In genomic region chr17:81925860-81926450, GRCh38 we compare ENCODE assay signal across 9 cellular contexts. TPM values are rescaled to one million over a fixed set of nuclear protein-coding genes. Genes with fewer than 3 reads are reported as not detected.
DNase-seq lines count a peak whose midpoint lies in the region; ATAC-seq, FAIRE-seq and TF ChIP-seq lines count a peak whose summit lies in the region.
"Had no signal": no experiment of that assay in that cellular context is flagged by ENCODE, and none has a peak within 500 bp of the region (broad histone marks: within the 10 kb centered on the region; RNA-seq: fewer than 3 reads in every experiment).

No MANE protein-coding gene starts in this region.

- H3K18ac ChIP-seq in H1 (ENCODE audit: extremely low read depth, low read length): no peak overlapping the region

- H3K9me3 Mint-ChIP-seq in CD4-positive, CD25-positive, alpha-beta regulatory T cell: peaks cover 0 to under 1% (median 0%) of the 10 kb centered on the region in 7 donors

- H3K9ac ChIP-seq in H1 (replicated peaks in 1 of 4; ENCODE audit: extremely low read depth in 1 of 4, low read depth in 3 of 4, low read length in 3 of 4): peak overlapping the region in 2 of 4 experiments; percentile 45 to 52; a peak in 3 of 7 replicates

- TF ChIP-seq RAD21 in H1 (IDR thresholded peaks at IDR 0.05 in 1 of 2, conservative IDR thresholded peaks at IDR 0.05 in 1 of 2; ENCODE audit: low read depth in 2 of 2, low read length in 2 of 2): no peak

- no peak overlapping the region for H3K23ac ChIP-seq in H1 (ENCODE audit: insufficient read length)

- peak overlapping the region; percentile 81; the same call in 1 of the 2 replicates for H2BK15ac ChIP-seq in H1 (ENCODE audit: low read length)

- H3K9me2 ChIP-seq in OCI-LY7 (ENCODE audit: insufficient read depth, low read length): no peaks in the 10 kb centered on the region

- no peak overlapping the region for H3K56ac ChIP-seq in H1 (replicated peaks; ENCODE audit: insufficient read length, low read depth, low read length)

- H3K27me3 ChIP-seq in CD4-positive, CD25-positive, alpha-beta regulatory T cell (ENCODE audit: control insufficient read depth, insufficient read depth, low read length): no peaks in the 10 kb centered on the region
- H3K27me3 ChIP-seq in H1 (replicated peaks in 1 of 4; ENCODE audit: control insufficient read depth in 3 of 4, extremely low read depth in 1 of 4, insufficient read depth in 3 of 4, low read length in 3 of 4): peaks cover 0 to 12% (median 9%) of the 10 kb centered on the region in 4 experiments; a peak in 4 of 7 replicates
- no peaks in the 10 kb centered on the region for H3K27me3 ChIP-seq in neuron (ENCODE audit: insufficient read depth, low read length)

- H3K4me2 ChIP-seq in OCI-LY7 (ENCODE audit: low read length) (peak overlapping the region; percentile 85), H1 (ENCODE audit: insufficient read depth in 1 of 2, low read depth in 2 of 2, low read length in 2 of 2) (peak overlapping the region; percentile 78 to 88)

- H3K36me3 Mint-ChIP-seq in CD4-positive, CD25-positive, alpha-beta regulatory T cell: no peaks in the 10 kb centered on the region

- H3K27ac Mint-ChIP-seq in CD4-positive, CD25-positive, alpha-beta regulatory T cell: peak overlapping the region; percentile 91 to 96 (median 93)

- H3K27ac ChIP-seq in CD4-positive, CD25-positive, alpha-beta regulatory T cell (ENCODE audit: insufficient read depth, low read length, poor library complexity, severe bottlenecking): peak overlapping the region; percentile 76
- H3K27ac ChIP-seq in OCI-LY7 (ENCODE audit: low read depth, low read length, poor library complexity, severe bottlenecking): peak overlapping the region; percentile 60
- no peak overlapping the region; the same call in 1 of the 2 replicates for H3K27ac ChIP-seq in H1 (ENCODE audit: low read depth, low read length)

- TF ChIP-seq POLR2A in H1 (IDR thresholded peaks at IDR 0.05; ENCODE audit: control extremely low read depth in 1 of 2, low read depth in 2 of 2, low read length in 2 of 2): no peak

- 59% methylated on average over 9 of the region's 10 CpGs; no CpG with 5 or more reads in 1 of the 2 experiments for WGBS in H1 (ENCODE audit: extremely low coverage in 1 of 2, insufficient coverage in 1 of 2, insufficient read length in 1 of 2, insufficient replicate concordance in 2 of 2, low coverage in 1 of 2, low lambda C conversion rate in 2 of 2, missing lambda C conversion rate in 1 of 2), 2 experiments

- no peak overlapping the region for H4K5ac ChIP-seq in H1 (ENCODE audit: insufficient read length, low read depth, low read length)

- H2BK5ac ChIP-seq in H1 (ENCODE audit: low read depth, low read length): peak overlapping the region; percentile 75; the same call in 1 of the 2 replicates

- H2AFZ ChIP-seq in OCI-LY7 (ENCODE audit: low read length) (no peak overlapping the region), H1 (ENCODE audit: low read length) (no peak overlapping the region), neuron (ENCODE audit: low read depth, low read length) (no peak overlapping the region)

- CTCF ChIA-PET in OCI-LY7 (lab: Charles Lee; ENCODE audit: unreplicated experiment): no interaction called here
- CTCF ChIA-PET in H1 (lab: Charles Lee; ENCODE audit: partially characterized antibody): interaction anchor here (0.6 to 2.5 kb wide), 11 partner anchors 9 to 168 kb away, joined by 3 to 12 read pairs (median 5); no protein-coding TSS in a partner anchor

- H3K4ac ChIP-seq in H1 (replicated peaks; ENCODE audit: insufficient read length, low read depth, low read length): no peak overlapping the region

- H3K14ac ChIP-seq in H1 (ENCODE audit: insufficient read length): no peak overlapping the region

- no peak for ATAC-seq in CD4-positive, CD25-positive, alpha-beta regulatory T cell (ENCODE audit: low read depth in 2 of 2)
- ATAC-seq in GM19395 (IDR thresholded peaks at IDR 0.05; ENCODE audit: unreplicated experiment): no peak
- no peak for ATAC-seq in GM18861 (IDR thresholded peaks at IDR 0.05; ENCODE audit: unreplicated experiment)

- peaks cover 37% of the 10 kb centered on the region for H3K79me2 ChIP-seq in OCI-LY7 (ENCODE audit: insufficient read depth, low read depth, low read length)
- peaks cover 12 to 54% of the 10 kb centered on the region in 2 experiments; a peak in 3 of 4 replicates for H3K79me2 ChIP-seq in H1 (ENCODE audit: control insufficient read depth in 1 of 2, insufficient read depth in 2 of 2, low read length in 2 of 2)

- no peak for FAIRE-seq in H1 (lab: Jason Lieb, UNC)

- H3K79me1 ChIP-seq in H1 (ENCODE audit: low read depth, low read length): peaks cover 34% of the 10 kb centered on the region

- peak overlapping the region; percentile 30 for H4K8ac ChIP-seq in H1 (ENCODE audit: extremely low read depth, insufficient read depth, low read length)

- H3K27me3 Mint-ChIP-seq in CD4-positive, CD25-positive, alpha-beta regulatory T cell: peaks cover 8% of the 10 kb centered on the region

- no peak overlapping the region for H2AK5ac ChIP-seq in H1 (ENCODE audit: low read depth, low read length)

- DNase-seq in CD4-positive, CD25-positive, alpha-beta regulatory T cell: no peak
- DNase-seq in OCI-LY7 (ENCODE audit: low spot score) (no peak), H1 (ENCODE audit: low read depth in 1 of 2, low spot score in 2 of 2) (no peak), NCI-H1930 (lab: John Stamatoyannopoulos, UW) (no peak), SKM-1 treated with dmso at 0.1 percent for 144 hours (lab: John Stamatoyannopoulos, UW; ENCODE audit: unreplicated experiment) (no peak)

- no peaks in the 10 kb centered on the region for H3K9me3 ChIP-seq in CD4-positive, CD25-positive, alpha-beta regulatory T cell (ENCODE audit: control insufficient read depth in 2 of 2, low read length in 2 of 2)
- H3K9me3 ChIP-seq in OCI-LY7 (ENCODE audit: low read length) (no peaks in the 10 kb centered on the region), H1 (ENCODE audit: insufficient read depth in 2 of 2, low read depth in 1 of 2, low read length in 1 of 2) (no peaks in the 10 kb centered on the region), neuron (ENCODE audit: low read length) (no peaks in the 10 kb centered on the region)

- peaks cover 15% of the 10 kb centered on the region; the same call in 1 of the 2 replicates for H3K23me2 ChIP-seq in H1 (ENCODE audit: low read depth, low read length)

- BruUV-seq in OCI-LY7 (replicated peaks; lab: Mats Ljungman, UMichigan): no TSS peak

- POLR2A ChIA-PET in OCI-LY7 (lab: Charles Lee) (interaction anchor here (0.8 to 2.5 kb wide), 3 partner anchors 9 to 173 kb away, joined by 3 to 8 read pairs (median 4); partner anchors contain the start of gene DCXR), H1 (lab: Charles Lee; ENCODE audit: partially characterized antibody) (interaction anchor here (0.7 to 14.6 kb wide), 25 partner anchors 12 to 139 kb away, joined by 3 to 150 read pairs (median 4); partner anchors contain the start of genes ARHGDIA, MCRIP1, NPB and PCYT2)

- peaks cover 43% of the 10 kb centered on the region for H3K4me1 ChIP-seq in CD4-positive, CD25-positive, alpha-beta regulatory T cell (ENCODE audit: control insufficient read depth, insufficient read depth, low read length, poor library complexity, severe bottlenecking)
- peaks cover 34% of the 10 kb centered on the region for H3K4me1 ChIP-seq in OCI-LY7 (ENCODE audit: insufficient read depth, low read length, poor library complexity, severe bottlenecking)
- peaks cover 0 to 41% (median 32%) of the 10 kb centered on the region in 4 experiments; a peak in 6 of 7 replicates for H3K4me1 ChIP-seq in H1 (replicated peaks in 1 of 4; ENCODE audit: control insufficient read depth in 3 of 4, insufficient read depth in 4 of 4, low read length in 3 of 4)
- H3K4me1 ChIP-seq in neuron (ENCODE audit: insufficient read depth, low read length): peaks cover 22% of the 10 kb centered on the region

- H4K20me1 ChIP-seq in OCI-LY7 (ENCODE audit: insufficient read depth, low read length) (no peaks in the 10 kb centered on the region), H1 (replicated peaks in 1 of 2; ENCODE audit: control insufficient read depth in 1 of 2, insufficient read depth in 2 of 2, low read length in 2 of 2) (peaks cover 8 to 24% of the 10 kb centered on the region in 2 experiments)

- peak overlapping the region; percentile 85 to 96 (median 86) for H3K4me3 Mint-ChIP-seq in CD4-positive, CD25-positive, alpha-beta regulatory T cell

- H3K36me3 ChIP-seq in CD4-positive, CD25-positive, alpha-beta regulatory T cell (ENCODE audit: control insufficient read depth, insufficient read depth, low read length): no peaks in the 10 kb centered on the region
- H3K36me3 ChIP-seq in OCI-LY7 (ENCODE audit: insufficient read depth, low read length) (peaks cover 11% of the 10 kb centered on the region; the same call in 1 of the 2 replicates), H1 (ENCODE audit: control insufficient read depth in 2 of 4, insufficient read depth in 4 of 4, low read length in 3 of 4) (peaks cover 3 to 15% (median 5%) of the 10 kb centered on the region in 4 experiments; a peak in 5 of 8 replicates), neuron (ENCODE audit: insufficient read depth, low read length) (peaks cover 11% of the 10 kb centered on the region)

- no peak overlapping the region for H2BK120ac ChIP-seq in H1 (replicated peaks; ENCODE audit: low read depth, low read length)

- peak overlapping the region; percentile 68; the same call in 1 of the 2 replicates for H2BK12ac ChIP-seq in H1 (ENCODE audit: low read depth, low read length)

- H2BK20ac ChIP-seq in H1 (ENCODE audit: low read length): no peak overlapping the region

- TF ChIP-seq CTCF in OCI-LY7 (conservative IDR thresholded peaks at IDR 0.05; ENCODE audit: low read length) (no peak), H1 (IDR thresholded peaks at IDR 0.05; ENCODE audit: control extremely low read depth in 1 of 3, insufficient read depth in 1 of 3, low read depth in 1 of 3, low read length in 3 of 3) (no peak)

- intact Hi-C loops in OCI-LY7 (cut with micrococcal nuclease; ENCODE audit: unreplicated experiment): loop anchor here (2.0 kb wide), 2 partner anchors 55 to 213 kb away; partner anchors contain the start of genes ARHGDIA and SLC25A10

- TF ChIP-seq EP300 in H1 (IDR thresholded peaks at IDR 0.05; ENCODE audit: borderline replicate concordance in 1 of 2, low read depth in 2 of 2, low read length in 2 of 2): no peak

- peaks cover 0 to 30% (median 7%) of the 10 kb centered on the region in 4 donors for H3K4me1 Mint-ChIP-seq in CD4-positive, CD25-positive, alpha-beta regulatory T cell

- H4K91ac ChIP-seq in H1 (replicated peaks; ENCODE audit: insufficient read length, low read length): peak overlapping the region; percentile 5

- peak overlapping the region; percentile 11 for H3K4me3 ChIP-seq in CD4-positive, CD25-positive, alpha-beta regulatory T cell (ENCODE audit: low read depth, low read length)
- peak overlapping the region; percentile 80 for H3K4me3 ChIP-seq in OCI-LY7 (ENCODE audit: low read depth, low read length, poor library complexity, severe bottlenecking)
- H3K4me3 ChIP-seq in H1 (ENCODE audit: extremely low read depth in 1 of 4, insufficient read depth in 2 of 4, low read depth in 3 of 4, low read length in 4 of 4): peak overlapping the region; percentile 67 to 89 (median 70)
- peak overlapping the region; percentile 71 for H3K4me3 ChIP-seq in neuron (ENCODE audit: low read length)

RNA-seq across cellular contexts. Expression of gene MAFG, which starts 1.6 kb away (rescaled TPM):
- 14.3 TPM for total RNA-seq in CD4-positive, CD25-positive, alpha-beta regulatory T cell
- 1 to 10 TPM; 2.2 to 3.0 (median 2.6) TPM for polyA plus RNA-seq in CD4-positive, CD25-positive, alpha-beta regulatory T cell
- total RNA-seq in OCI-LY7 (2014; rRNA removed; shearing (Covaris generic)): 16.9 and 22.7 TPM in 2 replicates
- total RNA-seq in OCI-LY7 (2022): 30.1 and 33.6 TPM in 2 replicates
- total RNA-seq in H1 (2021; fragmentation: NEBNext Ultra II Directional; extraction: Animal tissue kit (Norgen Biotek cat#: 25700)): 26.9 and 27.7 TPM in 2 replicates
- 25.5 and 36.9 TPM in 2 replicates for polyA plus RNA-seq in H1 (2011; rRNA removed)
- polyA plus RNA-seq in H1 (2011; cell fraction: cytosol; rRNA removed): 22.0 TPM
- 71.6 TPM for polyA plus RNA-seq in H1 (2011; cell fraction: nucleus; rRNA removed)
- polyA plus RNA-seq in H1 (2012, experiment 1 of 2): 25.0 to 30.3 TPM (median 27.4 TPM) in 4 replicates
- polyA plus RNA-seq in H1 (2012, experiment 2 of 2): 24.6 TPM
- 26.0 TPM for polyA plus RNA-seq in H1 (2013, experiment 1 of 2)
- 25.6 TPM for polyA plus RNA-seq in H1 (2013, experiment 2 of 2)
- polyA minus RNA-seq in H1 (2011; rRNA and poly(A)+ RNA removed): 13.0 and 13.1 TPM in 2 replicates
- polyA minus RNA-seq in H1 (2011; cell fraction: cytosol; rRNA and poly(A)+ RNA removed): 7.5 TPM
- polyA minus RNA-seq in H1 (2011; cell fraction: nucleus; rRNA and poly(A)+ RNA removed): 13.1 TPM

RNA-seq across cellular contexts. Expression of gene SIRT7, which starts 8.0 kb away (rescaled TPM):
- total RNA-seq in CD4-positive, CD25-positive, alpha-beta regulatory T cell: 78.1 TPM
- polyA plus RNA-seq in CD4-positive, CD25-positive, alpha-beta regulatory T cell: 10 to 100 TPM; 35.9 to 43.8 (median 41.7) TPM
- total RNA-seq in OCI-LY7 (2014; rRNA removed; shearing (Covaris generic)): 43.3 and 49.1 TPM in 2 replicates
- 57.6 and 69.3 TPM in 2 replicates for total RNA-seq in OCI-LY7 (2022)
- total RNA-seq in H1 (2021; fragmentation: NEBNext Ultra II Directional; extraction: Animal tissue kit (Norgen Biotek cat#: 25700)): 16.6 and 18.7 TPM in 2 replicates
- polyA plus RNA-seq in H1 (2011; rRNA removed): 5.8 and 10.3 TPM in 2 replicates
- 10.4 TPM for polyA plus RNA-seq in H1 (2011; cell fraction: cytosol; rRNA removed)
- polyA plus RNA-seq in H1 (2011; cell fraction: nucleus; rRNA removed): 37.2 TPM
- polyA plus RNA-seq in H1 (2012, experiment 1 of 2): 15.5 to 18.5 TPM (median 16.8 TPM) in 4 replicates
- 9.9 TPM for polyA plus RNA-seq in H1 (2012, experiment 2 of 2)
- 10.7 TPM for polyA plus RNA-seq in H1 (2013, experiment 1 of 2)
- polyA plus RNA-seq in H1 (2013, experiment 2 of 2): 10.0 TPM
- 19.9 and 21.5 TPM in 2 replicates for polyA minus RNA-seq in H1 (2011; rRNA and poly(A)+ RNA removed)
- 10.5 TPM for polyA minus RNA-seq in H1 (2011; cell fraction: cytosol; rRNA and poly(A)+ RNA removed)
- 23.1 TPM for polyA minus RNA-seq in H1 (2011; cell fraction: nucleus; rRNA and poly(A)+ RNA removed)

RNA-seq across cellular contexts. Expression of gene PYCR1, which starts 11.1 kb away (rescaled TPM):
- total RNA-seq in CD4-positive, CD25-positive, alpha-beta regulatory T cell: 1.1 TPM
- 1 to 10 TPM in 2 of 4 donors, under 1 TPM in 2; 0.54 to 2.2 (median 1.1) TPM for polyA plus RNA-seq in CD4-positive, CD25-positive, alpha-beta regulatory T cell
- 211 and 239 TPM in 2 replicates for total RNA-seq in OCI-LY7 (2014; rRNA removed; shearing (Covaris generic))
- total RNA-seq in OCI-LY7 (2022): 165 and 173 TPM in 2 replicates
- total RNA-seq in H1 (2021; fragmentation: NEBNext Ultra II Directional; extraction: Animal tissue kit (Norgen Biotek cat#: 25700)): 127 and 145 TPM in 2 replicates
- 213 and 284 TPM in 2 replicates for polyA plus RNA-seq in H1 (2011; rRNA removed)
- polyA plus RNA-seq in H1 (2011; cell fraction: cytosol; rRNA removed): 241 TPM
- 213 TPM for polyA plus RNA-seq in H1 (2011; cell fraction: nucleus; rRNA removed)
- 105 to 176 TPM (median 162 TPM) in 4 replicates for polyA plus RNA-seq in H1 (2012, experiment 1 of 2)
- 176 TPM for polyA plus RNA-seq in H1 (2012, experiment 2 of 2)
- polyA plus RNA-seq in H1 (2013, experiment 1 of 2): 94.5 TPM
- 95.9 TPM for polyA plus RNA-seq in H1 (2013, experiment 2 of 2)
- polyA minus RNA-seq in H1 (2011; rRNA and poly(A)+ RNA removed): 144 and 159 TPM in 2 replicates
- 72.7 TPM for polyA minus RNA-seq in H1 (2011; cell fraction: cytosol; rRNA and poly(A)+ RNA removed)
- 51.5 TPM for polyA minus RNA-seq in H1 (2011; cell fraction: nucleus; rRNA and poly(A)+ RNA removed)

RNA-seq across cellular contexts. Expression of gene PCYT2, which starts 14.8 kb away (rescaled TPM):
- 28.6 TPM for total RNA-seq in CD4-positive, CD25-positive, alpha-beta regulatory T cell
- polyA plus RNA-seq in CD4-positive, CD25-positive, alpha-beta regulatory T cell: 10 to 100 TPM; 25.6 to 30.9 (median 26.8) TPM
- total RNA-seq in OCI-LY7 (2014; rRNA removed; shearing (Covaris generic)): 70.1 and 70.4 TPM in 2 replicates
- 104 and 108 TPM in 2 replicates for total RNA-seq in OCI-LY7 (2022)
- 29.9 and 31.0 TPM in 2 replicates for total RNA-seq in H1 (2021; fragmentation: NEBNext Ultra II Directional; extraction: Animal tissue kit (Norgen Biotek cat#: 25700))
- 31.3 and 37.7 TPM in 2 replicates for polyA plus RNA-seq in H1 (2011; rRNA removed)
- polyA plus RNA-seq in H1 (2011; cell fraction: cytosol; rRNA removed): 42.9 TPM
- polyA plus RNA-seq in H1 (2011; cell fraction: nucleus; rRNA removed): 82.5 TPM
- 19.0 to 35.2 TPM (median 29.2 TPM) in 4 replicates for polyA plus RNA-seq in H1 (2012, experiment 1 of 2)
- 29.9 TPM for polyA plus RNA-seq in H1 (2012, experiment 2 of 2)
- polyA plus RNA-seq in H1 (2013, experiment 1 of 2): 20.7 TPM
- polyA plus RNA-seq in H1 (2013, experiment 2 of 2): 19.4 TPM
- polyA minus RNA-seq in H1 (2011; rRNA and poly(A)+ RNA removed): 22.7 and 29.5 TPM in 2 replicates
- 17.1 TPM for polyA minus RNA-seq in H1 (2011; cell fraction: cytosol; rRNA and poly(A)+ RNA removed)
- polyA minus RNA-seq in H1 (2011; cell fraction: nucleus; rRNA and poly(A)+ RNA removed): 46.4 TPM

RNA-seq across cellular contexts. Expression of gene MYADML2, which starts 21.1 kb away (rescaled TPM):
- total RNA-seq in CD4-positive, CD25-positive, alpha-beta regulatory T cell: not detected
- not detected for polyA plus RNA-seq in CD4-positive, CD25-positive, alpha-beta regulatory T cell
- total RNA-seq in OCI-LY7 (2014; rRNA removed; shearing (Covaris generic)): 0.19 TPM in 1 of 2 replicates, not detected in the other
- not detected in 2 replicates for total RNA-seq in OCI-LY7 (2022)
- 0.17 and 0.26 TPM in 2 replicates for total RNA-seq in H1 (2021; fragmentation: NEBNext Ultra II Directional; extraction: Animal tissue kit (Norgen Biotek cat#: 25700))
- polyA plus RNA-seq in H1 (2011; rRNA removed): 0.47 TPM in 2 replicates
- polyA plus RNA-seq in H1 (2011; cell fraction: cytosol; rRNA removed): 0.45 TPM
- polyA plus RNA-seq in H1 (2011; cell fraction: nucleus; rRNA removed): 0.39 TPM
- polyA plus RNA-seq in H1 (2012, experiment 1 of 2): 0.34 to 0.50 TPM (median 0.41 TPM) in 3 of 4 replicates, not detected in the other
- polyA plus RNA-seq in H1 (2012, experiment 2 of 2): 0.26 TPM
- polyA plus RNA-seq in H1 (2013, experiment 1 of 2): 0.10 TPM
- polyA plus RNA-seq in H1 (2013, experiment 2 of 2): 0.11 TPM
- 0.16 and 0.29 TPM in 2 replicates for polyA minus RNA-seq in H1 (2011; rRNA and poly(A)+ RNA removed)
- 0.44 TPM for polyA minus RNA-seq in H1 (2011; cell fraction: cytosol; rRNA and poly(A)+ RNA removed)
- polyA minus RNA-seq in H1 (2011; cell fraction: nucleus; rRNA and poly(A)+ RNA removed): 0.40 TPM
- total RNA-seq: T-helper 1 cell treated with Interleukin-12 subunit alpha and Interleukin-12 subunit beta and Interleukin-4 antibody, amounts not matched to agents 30 ng/mL and 1 ng/mL, for 36 hours had no signal

Comparison
In these comparisons a context has a peak if more than half of its experiments do, and no peak if none do; other contexts are left out.
1. H3K4me3 ChIP-seq: peak in every context shown above with its lines; median percentile 80 in OCI-LY7; 71 in neuron; 70 in H1; 11 in CD4-positive, CD25-positive, alpha-beta regulatory T cell.
2. RNA of gene PYCR1, which starts 11.1 kb away (total RNA-seq): 165 to 239 TPM in OCI-LY7 and 127 to 145 TPM in H1; 1.1 TPM in CD4-positive, CD25-positive, alpha-beta regulatory T cell (single experiment); every median in the first group is over 10 times any median in the second.